ENCODE assay signal across 12 cellular contexts in genomic region chr12:68245071-68246021, GRCh38. TPM values are rescaled to one million over a fixed set of nuclear protein-coding genes. Genes with fewer than 3 reads are reported as not detected.
DNase-seq lines count a peak whose midpoint lies in the region.
"Had no signal": no experiment of that assay in that cellular context is flagged by ENCODE, and none has a peak within 500 bp of the region (broad histone marks: within the 10 kb centered on the region; RNA-seq: fewer than 3 reads in every experiment).

No MANE protein-coding gene starts in this region.

- no peak overlapping the region for H2BK5ac ChIP-seq in mesenchymal stem cell (ENCODE audit: low read depth, low read length, poor library complexity, severe bottlenecking)

- H3K27ac ChIP-seq in mesenchymal stem cell (ENCODE audit: low read length, poor library complexity, severe bottlenecking) (no peak overlapping the region), stomach smooth muscle (ENCODE audit: low read length) (peak overlapping the region; percentile 91)

- H3K4me2 ChIP-seq in mesenchymal stem cell (ENCODE audit: low read length, poor library complexity, severe bottlenecking), result peak overlapping the region; percentile 17

- H3K4me3 ChIP-seq in mesenchymal stem cell (ENCODE audit: insufficient read depth in 1 of 2, low read depth in 1 of 2, low read length in 2 of 2), result peak overlapping the region in 1 of 2 experiments; percentile 62
- H3K4me3 ChIP-seq in stomach smooth muscle (ENCODE audit: low read length in 2 of 2), result peak overlapping the region; percentile 74 to 80

- peak overlapping the region; percentile 84 for H4K8ac ChIP-seq in mesenchymal stem cell (ENCODE audit: low read length)

- peak; percentile 68 for DNase-seq in NCI-H82 treated with DMSO at 0.1 percent for 48 hours (lab: John Stamatoyannopoulos, UW; ENCODE audit: unreplicated experiment)
- DNase-seq in ecto neural progenitor cell (ENCODE audit: low spot score), result peak; percentile 70
- DNase-seq in mesenchymal stem cell, result peak; percentile 55
- DNase-seq in globus pallidus (ENCODE audit: low spot score), result no peak
- DNase-seq in foreskin melanocyte, result no peak
- no peak for DNase-seq in GDM1 (lab: John Stamatoyannopoulos, UW)
- no peak for DNase-seq in NCI-H2107 (lab: John Stamatoyannopoulos, UW)
- DNase-seq: CD4-positive, alpha-beta memory T cell; effector memory CD8-positive, alpha-beta T cell; H9; NCI-H187 had no signal

- no peak overlapping the region for H2AK5ac ChIP-seq in mesenchymal stem cell (ENCODE audit: low read length, severe bottlenecking)

- H3K4me1 ChIP-seq in mesenchymal stem cell (ENCODE audit: control insufficient read depth, insufficient read depth, low read depth, low read length), result peaks cover 4% of the 10 kb centered on the region
- H3K4me1 ChIP-seq in stomach smooth muscle (ENCODE audit: control insufficient read depth, insufficient read depth, low read length), result peaks cover 14% of the 10 kb centered on the region

- peak overlapping the region; percentile 61 for H2BK120ac ChIP-seq in mesenchymal stem cell (ENCODE audit: low read depth, low read length)

- H3K9me3 ChIP-seq in mesenchymal stem cell (ENCODE audit: control insufficient read depth, low read length), result peaks cover 5% of the 10 kb centered on the region
- H3K9me3 ChIP-seq in stomach smooth muscle (ENCODE audit: control insufficient read depth in 2 of 2, low read length in 2 of 2), result no peaks in the 10 kb centered on the region

- peak overlapping the region; percentile 61 for H3K9ac ChIP-seq in mesenchymal stem cell (ENCODE audit: low read length)
- peak overlapping the region; percentile 55 to 65 for H3K9ac ChIP-seq in stomach smooth muscle (ENCODE audit: low read length in 2 of 2)

- H2BK15ac ChIP-seq in mesenchymal stem cell (ENCODE audit: low read depth, poor library complexity, severe bottlenecking), result no peak overlapping the region

- H3K36me3 ChIP-seq in mesenchymal stem cell (ENCODE audit: control insufficient read depth in 1 of 2, insufficient read depth in 2 of 2, low read depth in 1 of 2, low read length in 2 of 2) (no peaks in the 10 kb centered on the region), stomach smooth muscle (ENCODE audit: control insufficient read depth in 2 of 2, insufficient read depth in 2 of 2, low read length in 2 of 2) (no peaks in the 10 kb centered on the region)

- H3K23ac ChIP-seq in mesenchymal stem cell (ENCODE audit: low read length in 2 of 2), result no peak overlapping the region

- peak overlapping the region; percentile 10 to 77 for H2BK12ac ChIP-seq in mesenchymal stem cell (ENCODE audit: low read length in 2 of 2)

- H3K27me3 ChIP-seq in mesenchymal stem cell (ENCODE audit: control insufficient read depth in 1 of 2, insufficient read depth in 1 of 2, low read length in 2 of 2) (peaks cover 0 to 3% of the 10 kb centered on the region in 2 experiments), stomach smooth muscle (ENCODE audit: control insufficient read depth in 1 of 2, insufficient read depth in 2 of 2, low read length in 2 of 2) (no peaks in the 10 kb centered on the region)

- no peak overlapping the region for H2AFZ ChIP-seq in mesenchymal stem cell (ENCODE audit: low read depth, low read length)

- WGBS in mesenchymal stem cell, result 8% methylated on average over 7 of the region's 7 CpGs

- H4K91ac ChIP-seq in mesenchymal stem cell (ENCODE audit: low read length), result peak overlapping the region; percentile 83

- no peaks in the 10 kb centered on the region for H3K79me1 ChIP-seq in mesenchymal stem cell (replicated peaks; ENCODE audit: low read length, poor library complexity, severe bottlenecking)

- H3K18ac ChIP-seq in mesenchymal stem cell (ENCODE audit: low read depth in 1 of 2, low read length in 2 of 2), result peak overlapping the region; percentile 45 to 58

- H3K14ac ChIP-seq in mesenchymal stem cell (ENCODE audit: low read length in 2 of 2), result no peak overlapping the region

- peak overlapping the region; percentile 13 to 19 for H3K4ac ChIP-seq in mesenchymal stem cell (ENCODE audit: low read depth in 1 of 2, low read length in 2 of 2)

RNA-seq across cellular contexts. Expression of gene IL22, which starts 8.1 kb away (rescaled TPM):
- polyA plus RNA-seq in mesenchymal stem cell (2013, experiment 1 of 2), result not detected
- polyA plus RNA-seq in mesenchymal stem cell (2013, experiment 2 of 2), result not detected

RNA-seq across cellular contexts. Expression of gene IL26, which starts 19.7 kb away (rescaled TPM):
- polyA plus RNA-seq in mesenchymal stem cell (2013, experiment 1 of 2), result not detected
- polyA plus RNA-seq in mesenchymal stem cell (2013, experiment 2 of 2), result not detected

Comparison
In these comparisons a context has a peak if more than half of its experiments do, and no peak if none do; other contexts are left out.
1. DNase-seq: peak in NCI-H82 treated with DMSO at 0.1 percent for 48 hours (single experiment), ecto neural progenitor cell (single experiment) and mesenchymal stem cell (single experiment); none in globus pallidus (single experiment), foreskin melanocyte (single experiment), GDM1 (single experiment) and NCI-H2107 (single experiment).